In genomic region chrX:85698921-85699320, GRCh38 we compare ENCODE assay signal across 28 cellular contexts.
"Had no signal": no experiment of that assay in that cellular context is flagged by ENCODE, and none has a peak within 500 bp of the region (broad histone marks: within the 10 kb centered on the region; RNA-seq: fewer than 3 reads in every experiment).

No MANE protein-coding gene starts in this region.

- H3K27me3 Mint-ChIP-seq: activated CD4-positive, alpha-beta memory T cell treated with anti-CD3 and anti-CD28 coated beads for 36 hours; activated naive CD8-positive, alpha-beta T cell treated with anti-CD3 and anti-CD28 coated beads for 36 hours; effector memory CD8-positive, alpha-beta T cell; progenitor cell of endocrine pancreas; stimulated activated naive B cell treated with anti-CD40 and anti-IgM and Interleukin-4, amounts not matched to agents 10 μg/mL and 1 μg/mL and 100 μg/mL, for 72 hours had no signal

- H3K36me3 ChIP-seq: adrenal gland, colonic mucosa, heart left ventricle, left lung, stomach, thyroid gland, upper lobe of right lung had no signal

- H3K4me3 ChIP-seq: adrenal gland, body of pancreas, colonic mucosa, dorsolateral prefrontal cortex, heart left ventricle, left lung, lung, mucosa of descending colon, skin epidermis, stomach, thyroid gland, upper lobe of right lung had no signal

- H3K4me3 Mint-ChIP-seq: activated CD4-positive, alpha-beta memory T cell treated with anti-CD3 and anti-CD28 coated beads for 36 hours; activated naive CD4-positive, alpha-beta T cell treated with anti-CD3 and anti-CD28 coated beads for 36 hours; activated naive CD8-positive, alpha-beta T cell treated with anti-CD3 and anti-CD28 coated beads for 36 hours; activated T-helper 1 cell treated with anti-CD3 and anti-CD28 coated beads, Interleukin-12 subunit alpha, Interleukin-12 subunit beta, Interleukin-2, Interleukin-4 antibody, amounts not matched to agents 30 ng/mL and 10 ng/mL and 1 ng/mL, durations not matched to agents 14 hours and 24 hours and 36 hours; effector memory CD8-positive, alpha-beta T cell; natural killer cell treated with Interleukin-12 subunit alpha and Interleukin-12 subunit beta and Interleukin-15 and Interleukin-18, amount 100 ng/mL, for 72 hours; stimulated activated naive B cell treated with anti-CD40 and anti-IgM and Interleukin-4, amounts not matched to agents 10 μg/mL and 1 μg/mL and 100 μg/mL, for 72 hours; T-cell had no signal

- H3K9me3 ChIP-seq: adrenal gland, body of pancreas, colonic mucosa, left lung, mucosa of descending colon, thyroid gland, upper lobe of right lung had no signal

- H3K4me1 ChIP-seq: adrenal gland, body of pancreas, colonic mucosa, heart left ventricle, left lung, stomach, thyroid gland, upper lobe of right lung had no signal

- H3K27ac Mint-ChIP-seq: activated CD4-positive, alpha-beta memory T cell treated with anti-CD3 and anti-CD28 coated beads for 36 hours; activated naive CD4-positive, alpha-beta T cell treated with anti-CD3 and anti-CD28 coated beads for 36 hours; activated naive CD8-positive, alpha-beta T cell treated with anti-CD3 and anti-CD28 coated beads for 36 hours; activated T-helper 1 cell treated with anti-CD3 and anti-CD28 coated beads, Interleukin-12 subunit alpha, Interleukin-12 subunit beta, Interleukin-2, Interleukin-4 antibody, amounts not matched to agents 30 ng/mL and 10 ng/mL and 1 ng/mL, durations not matched to agents 14 hours and 24 hours and 36 hours; effector memory CD8-positive, alpha-beta T cell; natural killer cell treated with Interleukin-12 subunit alpha and Interleukin-12 subunit beta and Interleukin-15 and Interleukin-18, amount 100 ng/mL, for 72 hours; progenitor cell of endocrine pancreas; stimulated activated naive B cell treated with anti-CD40 and anti-IgM and Interleukin-4, amounts not matched to agents 10 μg/mL and 1 μg/mL and 100 μg/mL, for 72 hours; T-cell had no signal

- ATAC-seq: activated CD4-positive, CD25-positive, alpha-beta regulatory T cell treated with anti-CD3 and anti-CD28 coated beads, Interleukin-2, amount 50 U/mL, for 24 hours; body of pancreas; effector memory CD8-positive, alpha-beta T cell; heart left ventricle; left lung; mucosa of descending colon; natural killer cell treated with Interleukin-12 subunit alpha and Interleukin-12 subunit beta and Interleukin-15 and Interleukin-18, amount 100 ng/mL, for 72 hours; sciatic nerve; stimulated activated naive B cell treated with anti-CD40 and anti-IgM and Interleukin-4, amounts not matched to agents 10 μg/mL and 1 μg/mL and 100 μg/mL, for 72 hours; T-cell; upper lobe of right lung had no signal

- H3K27ac ChIP-seq: adrenal gland, body of pancreas, colonic mucosa, dorsolateral prefrontal cortex, heart left ventricle, left lung, skin epidermis, stomach, thyroid gland, upper lobe of right lung had no signal

- H3K4me1 Mint-ChIP-seq: activated naive CD8-positive, alpha-beta T cell treated with anti-CD3 and anti-CD28 coated beads for 36 hours; stimulated activated naive B cell treated with anti-CD40 and anti-IgM and Interleukin-4, amounts not matched to agents 10 μg/mL and 1 μg/mL and 100 μg/mL, for 72 hours; T-cell had no signal

- DNase-seq: activated CD4-positive, alpha-beta memory T cell treated with anti-CD3 and anti-CD28 coated beads for 36 hours; activated CD4-positive, alpha-beta T cell treated with anti-CD3 and anti-CD28 coated beads for 48 hours; activated CD8-positive, alpha-beta memory T cell treated with anti-CD3 and anti-CD28 coated beads, Interleukin-2, amount 50 U/mL, for 4 hours; activated effector memory CD4-positive, alpha-beta T cell treated with anti-CD3 and anti-CD28 coated beads, Interleukin-2, amount 50 U/mL, for 16 hours; activated naive CD4-positive, alpha-beta T cell treated with anti-CD3 and anti-CD28 coated beads for 36 hours; activated naive CD8-positive, alpha-beta T cell treated with anti-CD3 and anti-CD28 coated beads for 36 hours; activated T-cell treated with anti-CD3 and anti-CD28 coated beads, Interleukin-2, amount 50 U/mL, for 1 hour; adrenal gland; body of pancreas; colonic mucosa; dorsolateral prefrontal cortex; effector memory CD8-positive, alpha-beta T cell; heart left ventricle; hypothalamus; left lung; mucosa of descending colon; stimulated activated naive B cell treated with anti-CD40 and anti-IgM and Interleukin-4, amounts not matched to agents 10 μg/mL and 1 μg/mL and 100 μg/mL, for 72 hours; stomach; T-cell; thyroid gland; upper lobe of right lung had no signal

- H3K36me3 Mint-ChIP-seq: activated CD4-positive, alpha-beta memory T cell treated with anti-CD3 and anti-CD28 coated beads for 36 hours; activated naive CD8-positive, alpha-beta T cell treated with anti-CD3 and anti-CD28 coated beads for 36 hours; stimulated activated naive B cell treated with anti-CD40 and anti-IgM and Interleukin-4, amounts not matched to agents 10 μg/mL and 1 μg/mL and 100 μg/mL, for 72 hours; T-cell had no signal

- H3K9me3 Mint-ChIP-seq: activated naive CD8-positive, alpha-beta T cell treated with anti-CD3 and anti-CD28 coated beads for 36 hours had no signal

- H3K27me3 ChIP-seq: body of pancreas, colonic mucosa, left lung, stomach, thyroid gland, upper lobe of right lung had no signal
